Comparison of ENCODE assay signal across 27 cellular contexts in genomic region chr1:80520949-80521348, GRCh38.
"Had no signal": no experiment of that assay in that cellular context is flagged by ENCODE, and none has a peak within 500 bp of the region (broad histone marks: within the 10 kb centered on the region; RNA-seq: fewer than 3 reads in every experiment).

No MANE protein-coding gene starts in this region.

- DNase-seq: stimulated activated CD4-positive, alpha-beta T cell treated with anti-CD3 and anti-CD28 coated beads, Interleukin-2, amount 100 ng/mL, for 48 hours; stimulated activated CD4-positive, alpha-beta T cell treated with anti-CD3 and anti-CD28 coated beads, Interleukin-4, amount 100 ng/mL, for 1 hour; stimulated activated CD4-positive, alpha-beta T cell treated with anti-CD3 and anti-CD28 coated beads, Interleukin-4, amount 100 ng/mL, for 24 hours; stimulated activated CD4-positive, alpha-beta T cell treated with anti-CD3 and anti-CD28 coated beads, Interleukin-4, amount 100 ng/mL, for 4 hours; stimulated activated CD8-positive, alpha-beta memory T cell treated with anti-CD3 and anti-CD28 coated beads, Interleukin-4, amount 100 ng/mL, for 48 hours; stimulated activated naive B cell treated with anti-CD40 and anti-IgM and Interleukin-4, amounts not matched to agents 10 μg/mL and 1 μg/mL and 100 μg/mL, for 72 hours; stimulated activated naive CD4-positive, alpha-beta T cell; stimulated activated naive CD4-positive, alpha-beta T cell treated with Interleukin-2 at 50 U/mL for 16 hours; stimulated activated naive CD8-positive, alpha-beta T cell treated with anti-CD3 and anti-CD28 coated beads, Interleukin-15, amount 100 ng/mL, for 72 hours; stimulated activated naive CD8-positive, alpha-beta T cell treated with anti-CD3 and anti-CD28 coated beads, Interleukin-15, Interleukin-2, amounts not matched to agents 100 U/mL and 50 U/mL, for 24 hours; stomach; substantia nigra; testis; thyroid gland; tibial artery; transverse colon; trophoblast cell; upper lobe of left lung; upper lobe of right lung; uterus had no signal

- H3K27me3 ChIP-seq: stomach, suprapubic skin, testis, thyroid gland, tibial artery, tibial nerve, transverse colon, upper lobe of left lung, upper lobe of right lung, uterus, vagina had no signal

- H3K4me1 ChIP-seq: stomach, suprapubic skin, testis, thyroid gland, tibial artery, tibial nerve, transverse colon, upper lobe of left lung, upper lobe of right lung, uterus, vagina had no signal

- H3K9me3 ChIP-seq: stomach, suprapubic skin, testis, thoracic aorta, thyroid gland, tibial artery, tibial nerve, transverse colon, upper lobe of left lung, upper lobe of right lung, uterus, vagina had no signal

- H3K4me3 ChIP-seq: stomach, suprapubic skin, testis, thoracic aorta, thyroid gland, tibial artery, tibial nerve, transverse colon, upper lobe of left lung, upper lobe of right lung, uterus, vagina had no signal

- ATAC-seq: stimulated activated effector memory CD8-positive, alpha-beta T cell treated with anti-CD3 and anti-CD28 coated beads, Interleukin-12 subunit alpha, Interleukin-12 subunit beta, amount 100 ng/mL, for 72 hours; stimulated activated memory B cell treated with anti-CD40 and anti-IgM and Interleukin-4, amounts not matched to agents 10 μg/mL and 1 μg/mL and 100 μg/mL, for 72 hours; stimulated activated naive B cell treated with anti-CD40 and anti-IgM and Interleukin-4, amounts not matched to agents 10 μg/mL and 1 μg/mL and 100 μg/mL, for 72 hours; stimulated activated naive CD8-positive, alpha-beta T cell treated with anti-CD3 and anti-CD28 coated beads, Interleukin-15, amount 100 ng/mL, for 72 hours; stimulated activated naive CD8-positive, alpha-beta T cell treated with anti-CD3 and anti-CD28 coated beads, Interleukin-15, Interleukin-2, amounts not matched to agents 100 U/mL and 50 U/mL, for 24 hours; upper lobe of right lung had no signal

- H3K27ac ChIP-seq: stomach, suprapubic skin, testis, thoracic aorta, thyroid gland, tibial artery, tibial nerve, transverse colon, upper lobe of left lung, upper lobe of right lung, uterus, vagina had no signal

- FAIRE-seq: urothelium cell line had no signal

- H3K36me3 ChIP-seq: stomach, suprapubic skin, thoracic aorta, thyroid gland, tibial artery, tibial nerve, transverse colon, upper lobe of left lung, upper lobe of right lung, uterus, vagina had no signal
